27 cellular contexts compared by ENCODE assay signal in the genomic region with DNA sequence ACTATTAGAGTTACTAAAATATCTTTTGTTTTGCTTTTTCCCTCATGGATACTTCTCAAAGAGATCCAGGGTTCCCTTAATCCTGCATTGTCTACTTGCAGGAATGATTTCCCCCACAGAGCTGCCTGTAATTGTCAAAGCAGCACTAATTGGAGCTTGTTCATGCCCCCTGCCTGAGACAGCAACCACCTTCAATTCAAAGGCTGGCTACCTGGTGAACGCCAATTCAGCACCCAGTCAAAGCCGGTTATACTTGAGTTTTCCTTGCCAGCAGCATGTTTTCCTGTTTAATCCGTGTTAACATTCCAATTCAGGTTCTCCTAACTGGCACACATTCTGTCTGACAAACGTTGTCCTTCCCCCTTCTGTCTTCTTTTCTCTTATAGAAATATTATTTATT.
"Had no signal": no experiment of that assay in that cellular context is flagged by ENCODE, and none has a peak within 500 bp of the region (broad histone marks: within the 10 kb centered on the region; RNA-seq: fewer than 3 reads in every experiment).

No MANE protein-coding gene starts in this region.

- H3K27me3 ChIP-seq: adrenal gland had no signal

- H3K4me1 ChIP-seq: adrenal gland had no signal

- H3K9me3 Mint-ChIP-seq: activated naive CD8-positive, alpha-beta T cell treated with anti-CD3 and anti-CD28 coated beads, Interleukin-2, amount 10 ng/mL, durations not matched to agents 7 days and 5 days; T-cell had no signal

- H3K27ac Mint-ChIP-seq: activated CD8-positive, alpha-beta T cell treated with anti-CD3 and anti-CD28 coated beads, Interleukin-2, amount 10 ng/mL, durations not matched to agents 7 days and 5 days; activated naive CD8-positive, alpha-beta T cell treated with anti-CD3 and anti-CD28 coated beads, Interleukin-2, amount 10 ng/mL, durations not matched to agents 7 days and 5 days; T-cell had no signal

- H3K27me3 Mint-ChIP-seq: activated naive CD8-positive, alpha-beta T cell treated with anti-CD3 and anti-CD28 coated beads, Interleukin-2, amount 10 ng/mL, durations not matched to agents 7 days and 5 days had no signal

- H3K36me3 ChIP-seq: adrenal gland had no signal

- H3K4me3 Mint-ChIP-seq: activated CD8-positive, alpha-beta T cell treated with anti-CD3 and anti-CD28 coated beads, Interleukin-2, amount 10 ng/mL, durations not matched to agents 7 days and 5 days; activated naive CD8-positive, alpha-beta T cell treated with anti-CD3 and anti-CD28 coated beads, Interleukin-2, amount 10 ng/mL, durations not matched to agents 7 days and 5 days; T-cell had no signal

- DNase-seq: activated CD4-positive, alpha-beta T cell treated with anti-CD3 and anti-CD28 coated beads for 4 hours; activated CD8-positive, alpha-beta memory T cell treated with anti-CD3 and anti-CD28 coated beads, Interleukin-2, amount 50 U/mL, for 48 hours; activated CD8-positive, alpha-beta T cell treated with anti-CD3 and anti-CD28 coated beads, Interleukin-2, amount 10 ng/mL, durations not matched to agents 7 days and 5 days; activated naive CD4-positive, alpha-beta T cell treated with anti-CD3 and anti-CD28 coated beads, Interleukin-2, amount 50 U/mL, for 16 hours; activated naive CD8-positive, alpha-beta T cell treated with anti-CD3 and anti-CD28 coated beads, Interleukin-2, amount 10 ng/mL, durations not matched to agents 7 days and 5 days; activated T-cell treated with anti-CD3 and anti-CD28 coated beads, Interleukin-2, amount 50 U/mL, for 1 hour; adrenal gland; anterior cingulate cortex; central memory CD4-positive, alpha-beta T cell; Kasumi-1; KBM-7; NCI-H1105 treated with DMSO at 0.1 percent for 48 hours; NCI-H1436 treated with DMSO at 0.1 percent for 48 hours; NCI-H1930; NCI-H345; NCI-H510A; NCI-H526 treated with DMSO at 0.1 percent for 48 hours; NK-92 treated with Interleukin-12 subunit alpha and Interleukin-12 subunit beta, amount 100 ng/mL, for 24 hours; OCI-M1; RPMI8226; T-cell; T-helper 2 cell; T1000 had no signal

- ATAC-seq: activated CD8-positive, alpha-beta T cell treated with anti-CD3 and anti-CD28 coated beads, Interleukin-2, amount 10 ng/mL, durations not matched to agents 7 days and 5 days; Panc1; Right ventricle myocardium inferior; T-cell had no signal

- H3K4me1 Mint-ChIP-seq: T-cell had no signal

- H3K9me3 ChIP-seq: adrenal gland had no signal

- H3K27ac ChIP-seq: adrenal gland, SK-N-MC, VCaP had no signal

- H3K4me3 ChIP-seq: adrenal gland, SK-N-MC had no signal

- H3K36me3 Mint-ChIP-seq: activated naive CD8-positive, alpha-beta T cell treated with anti-CD3 and anti-CD28 coated beads, Interleukin-2, amount 10 ng/mL, durations not matched to agents 7 days and 5 days; T-cell had no signal
